ENCODE assay signal across 1 cellular context in genomic region chr17:82596837-82597672, GRCh38.
TF ChIP-seq lines count a peak whose summit lies in the region.

No MANE protein-coding gene starts in this region.

TF ChIP-seq in K562, 482 proteins besides CTCF, POLR2A, EP300 and RAD21:
- TF ChIP-seq CBFA2T2 (conservative IDR thresholded peaks at IDR 0.05) (no peak), RFX7 (CRISPR knock-in tag; IDR thresholded peaks at IDR 0.05) (no peak), TBL1XR1 (IDR thresholded peaks at IDR 0.05; ENCODE audit: low read length in 2 of 2) (no peak), POLR2G (IDR thresholded peaks at IDR 0.05; ENCODE audit: low read depth, low read length) (peak; percentile 49; the same call in 1 of the 2 replicates), ZC3H8 (IDR thresholded peaks at IDR 0.05) (no peak)
- TF ChIP-seq, protein P1, sequence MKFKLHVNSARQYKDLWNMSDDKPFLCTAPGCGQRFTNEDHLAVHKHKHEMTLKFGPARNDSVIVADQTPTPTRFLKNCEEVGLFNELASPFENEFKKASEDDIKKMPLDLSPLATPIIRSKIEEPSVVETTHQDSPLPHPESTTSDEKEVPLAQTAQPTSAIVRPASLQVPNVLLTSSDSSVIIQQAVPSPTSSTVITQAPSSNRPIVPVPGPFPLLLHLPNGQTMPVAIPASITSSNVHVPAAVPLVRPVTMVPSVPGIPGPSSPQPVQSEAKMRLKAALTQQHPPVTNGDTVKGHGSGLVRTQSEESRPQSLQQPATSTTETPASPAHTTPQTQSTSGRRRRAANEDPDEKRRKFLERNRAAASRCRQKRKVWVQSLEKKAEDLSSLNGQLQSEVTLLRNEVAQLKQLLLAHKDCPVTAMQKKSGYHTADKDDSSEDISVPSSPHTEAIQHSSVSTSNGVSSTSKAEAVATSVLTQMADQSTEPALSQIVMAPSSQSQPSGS (CRISPR knock-in tag; IDR thresholded peaks at IDR 0.05) = no peak
